Comparison of ENCODE assay signal across 27 cellular contexts in the genomic region with DNA sequence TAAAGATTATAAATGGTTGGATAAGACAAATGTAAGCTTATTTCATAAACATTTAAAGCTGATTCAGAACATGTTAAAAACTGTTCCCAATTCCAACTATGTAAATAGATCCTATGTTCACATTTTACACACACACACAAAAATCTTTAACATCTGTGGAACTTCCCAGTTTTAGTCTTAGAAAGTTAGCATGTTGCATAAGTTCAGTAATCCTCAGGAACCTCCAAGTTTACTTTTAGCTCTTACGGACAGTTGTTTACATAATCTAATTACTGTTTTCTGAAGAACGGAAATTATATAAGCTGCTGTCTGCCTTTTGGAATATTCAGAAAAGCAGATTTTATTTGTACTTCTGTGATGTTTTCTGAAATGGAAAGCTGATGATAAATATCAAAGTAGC.
"Had no signal": no experiment of that assay in that cellular context is flagged by ENCODE, and none has a peak within 500 bp of the region (broad histone marks: within the 10 kb centered on the region; RNA-seq: fewer than 3 reads in every experiment).

No MANE protein-coding gene starts in this region.

- H3K27me3 ChIP-seq: brain microvascular endothelial cell had no signal

- H3K9ac ChIP-seq: KMS-11 had no signal

- H3K9me3 Mint-ChIP-seq: activated CD4-positive, alpha-beta T cell treated with anti-CD3 and anti-CD28 coated beads, Interleukin-2, amount 10 ng/mL, durations not matched to agents 24 days and 14 days; activated naive CD4-positive, alpha-beta T cell treated with anti-CD3 and anti-CD28 coated beads for 36 hours; activated naive CD8-positive, alpha-beta T cell treated with anti-CD3 and anti-CD28 coated beads, Interleukin-2, amount 50 U/mL, for 24 hours; activated T-cell treated with anti-CD3 and anti-CD28 coated beads, Interleukin-2, amount 50 U/mL, for 4 hours; activated T-helper 1 cell treated with anti-CD3 and anti-CD28 coated beads, Interleukin-12 subunit alpha, Interleukin-12 subunit beta, Interleukin-2, Interleukin-4 antibody, amounts not matched to agents 30 ng/mL and 10 ng/mL and 1 ng/mL, durations not matched to agents 14 hours and 24 hours and 36 hours had no signal

- H3K4me3 ChIP-seq: PC-9 had no signal

- H3K27ac Mint-ChIP-seq: activated CD4-positive, alpha-beta T cell treated with anti-CD3 and anti-CD28 coated beads, Interleukin-2, amount 10 ng/mL, durations not matched to agents 24 days and 14 days; activated CD8-positive, alpha-beta T cell treated with anti-CD3 and anti-CD28 coated beads, Interleukin-2, amount 10 ng/mL, durations not matched to agents 7 days and 5 days; activated naive CD4-positive, alpha-beta T cell treated with anti-CD3 and anti-CD28 coated beads for 36 hours; activated naive CD8-positive, alpha-beta T cell; activated naive CD8-positive, alpha-beta T cell treated with anti-CD3 and anti-CD28 coated beads, Interleukin-2, amount 50 U/mL, for 24 hours; activated T-helper 1 cell treated with anti-CD3 and anti-CD28 coated beads, Interleukin-12 subunit alpha, Interleukin-12 subunit beta, Interleukin-2, Interleukin-4 antibody, amounts not matched to agents 30 ng/mL and 10 ng/mL and 1 ng/mL, durations not matched to agents 14 hours and 24 hours and 36 hours had no signal

- H3K4me2 ChIP-seq: KMS-11, PC-9 had no signal

- FAIRE-seq: TTC549 had no signal

- DNase-seq: activated CD4-positive, alpha-beta T cell treated with anti-CD3 and anti-CD28 coated beads, Interleukin-2, amount 10 ng/mL, durations not matched to agents 24 days and 14 days; activated CD4-positive, alpha-beta T cell treated with anti-CD3 and anti-CD28 coated beads, Interleukin-2, amount 50 U/mL, for 48 hours; activated CD8-positive, alpha-beta T cell treated with anti-CD3 and anti-CD28 coated beads, Interleukin-2, amount 10 ng/mL, durations not matched to agents 7 days and 5 days; activated gamma-delta T cell treated with Interleukin-2 at 50 U/mL for 16 hours; activated naive CD4-positive, alpha-beta T cell treated with anti-CD3 and anti-CD28 coated beads for 36 hours; activated naive CD8-positive, alpha-beta T cell treated with anti-CD3 and anti-CD28 coated beads, Interleukin-2, amount 50 U/mL, for 24 hours; activated T-cell treated with anti-CD3 and anti-CD28 coated beads, Interleukin-2, amount 50 U/mL, for 4 hours; anterior cingulate cortex; brain microvascular endothelial cell; central memory CD4-positive, alpha-beta T cell; NCI-H1048; NCI-H1105 treated with DMSO at 0.1 percent for 48 hours; NCI-H1436 treated with DMSO at 0.1 percent for 48 hours; NCI-H1694 treated with DMSO at 0.1 percent for 48 hours; NCI-H2029; NCI-H345; NCI-H526; NCI-H748 treated with DMSO at 0.1 percent for 48 hours; NK-92 treated with Interleukin-12 subunit alpha and Interleukin-12 subunit beta, amount 100 ng/mL, for 24 hours; PC-9; Right ventricle myocardium superior; SW 1271; T1000 had no signal

- H3K27me3 Mint-ChIP-seq: activated CD4-positive, alpha-beta T cell treated with anti-CD3 and anti-CD28 coated beads, Interleukin-2, amount 10 ng/mL, durations not matched to agents 24 days and 14 days; activated naive CD8-positive, alpha-beta T cell; activated naive CD8-positive, alpha-beta T cell treated with anti-CD3 and anti-CD28 coated beads, Interleukin-2, amount 50 U/mL, for 24 hours had no signal

- H3K4me3 Mint-ChIP-seq: activated CD4-positive, alpha-beta T cell treated with anti-CD3 and anti-CD28 coated beads, Interleukin-2, amount 10 ng/mL, durations not matched to agents 24 days and 14 days; activated CD8-positive, alpha-beta T cell treated with anti-CD3 and anti-CD28 coated beads, Interleukin-2, amount 10 ng/mL, durations not matched to agents 7 days and 5 days; activated naive CD4-positive, alpha-beta T cell treated with anti-CD3 and anti-CD28 coated beads for 36 hours; activated naive CD8-positive, alpha-beta T cell; activated naive CD8-positive, alpha-beta T cell treated with anti-CD3 and anti-CD28 coated beads, Interleukin-2, amount 50 U/mL, for 24 hours; activated T-cell treated with anti-CD3 and anti-CD28 coated beads, Interleukin-2, amount 50 U/mL, for 4 hours; activated T-helper 1 cell treated with anti-CD3 and anti-CD28 coated beads, Interleukin-12 subunit alpha, Interleukin-12 subunit beta, Interleukin-2, Interleukin-4 antibody, amounts not matched to agents 30 ng/mL and 10 ng/mL and 1 ng/mL, durations not matched to agents 14 hours and 24 hours and 36 hours had no signal

- H3K4me1 Mint-ChIP-seq: activated CD4-positive, alpha-beta T cell treated with anti-CD3 and anti-CD28 coated beads, Interleukin-2, amount 10 ng/mL, durations not matched to agents 24 days and 14 days had no signal

- H2AFZ ChIP-seq: PC-9 had no signal

- H3K27ac ChIP-seq: brain microvascular endothelial cell, KMS-11, PC-9 had no signal
